ENCODE assay signal across 22 cellular contexts in genomic region chrX:14997271-14997670, GRCh38.
"Had no signal": no experiment of that assay in that cellular context is flagged by ENCODE, and none has a peak within 500 bp of the region (broad histone marks: within the 10 kb centered on the region; RNA-seq: fewer than 3 reads in every experiment).

No MANE protein-coding gene starts in this region.

- H3K27ac Mint-ChIP-seq: endodermal cell; natural killer cell treated with Interleukin-12 subunit alpha and Interleukin-12 subunit beta and Interleukin-15 and Interleukin-18, amount 100 ng/mL, for 72 hours; stimulated activated memory B cell treated with anti-CD40 and anti-IgM and Interleukin-4, amounts not matched to agents 10 μg/mL and 1 μg/mL and 100 μg/mL, for 72 hours; stimulated activated naive CD8-positive, alpha-beta T cell treated with anti-CD3 and anti-CD28 coated beads, Interleukin-15, Interleukin-2, amounts not matched to agents 100 ng/mL and 50 ng/mL, for 24 hours had no signal

- H3K27me3 Mint-ChIP-seq: natural killer cell treated with Interleukin-12 subunit alpha and Interleukin-12 subunit beta and Interleukin-15 and Interleukin-18, amount 100 ng/mL, for 72 hours; stimulated activated memory B cell treated with anti-CD40 and anti-IgM and Interleukin-4, amounts not matched to agents 10 μg/mL and 1 μg/mL and 100 μg/mL, for 72 hours had no signal

- FAIRE-seq: endothelial cell of umbilical vein, frontal cortex, kidney had no signal

- H3K9me3 Mint-ChIP-seq: natural killer cell treated with Interleukin-12 subunit alpha and Interleukin-12 subunit beta and Interleukin-15 and Interleukin-18, amount 100 ng/mL, for 72 hours; stimulated activated memory B cell treated with anti-CD40 and anti-IgM and Interleukin-4, amounts not matched to agents 10 μg/mL and 1 μg/mL and 100 μg/mL, for 72 hours; stimulated activated naive CD8-positive, alpha-beta T cell treated with anti-CD3 and anti-CD28 coated beads, Interleukin-15, Interleukin-2, amounts not matched to agents 100 ng/mL and 50 ng/mL, for 24 hours had no signal

- H3K4me3 Mint-ChIP-seq: endodermal cell; natural killer cell treated with Interleukin-12 subunit alpha and Interleukin-12 subunit beta and Interleukin-15 and Interleukin-18, amount 100 ng/mL, for 72 hours; stimulated activated memory B cell treated with anti-CD40 and anti-IgM and Interleukin-4, amounts not matched to agents 10 μg/mL and 1 μg/mL and 100 μg/mL, for 72 hours; stimulated activated naive CD8-positive, alpha-beta T cell treated with anti-CD3 and anti-CD28 coated beads, Interleukin-15, Interleukin-2, amounts not matched to agents 100 ng/mL and 50 ng/mL, for 24 hours had no signal

- H3K36me3 Mint-ChIP-seq: natural killer cell treated with Interleukin-12 subunit alpha and Interleukin-12 subunit beta and Interleukin-15 and Interleukin-18, amount 100 ng/mL, for 72 hours; stimulated activated memory B cell treated with anti-CD40 and anti-IgM and Interleukin-4, amounts not matched to agents 10 μg/mL and 1 μg/mL and 100 μg/mL, for 72 hours had no signal

- ATAC-seq: heart right ventricle; left cardiac atrium; lower lobe of right lung; natural killer cell treated with Interleukin-12 subunit alpha and Interleukin-12 subunit beta and Interleukin-15 and Interleukin-18, amount 100 ng/mL, for 72 hours; psoas muscle; sciatic nerve; stimulated activated memory B cell treated with anti-CD40 and anti-IgM and Interleukin-4, amounts not matched to agents 10 μg/mL and 1 μg/mL and 100 μg/mL, for 72 hours; upper lobe of right lung had no signal

- DNase-seq: effector CD4-positive, alpha-beta T cell; endodermal cell; heart right ventricle; kidney; left cardiac atrium; left ventricle myocardium inferior; lower lobe of right lung; mesenchymal stem cell; midbrain; psoas muscle; spleen; stimulated activated CD4-positive, alpha-beta T cell treated with anti-CD3 and anti-CD28 coated beads, Interleukin-15, amount 100 ng/mL, for 24 hours; stimulated activated CD4-positive, alpha-beta T cell treated with anti-CD3 and anti-CD28 coated beads, Interleukin-1b, Interleukin-23, amount 100 ng/mL, for 48 hours; stimulated activated CD4-positive, alpha-beta T cell treated with anti-CD3 and anti-CD28 coated beads, Interleukin-4, amount 100 ng/mL, for 24 hours; testis; upper lobe of right lung had no signal

- H3K4me1 Mint-ChIP-seq: endodermal cell; stimulated activated memory B cell treated with anti-CD40 and anti-IgM and Interleukin-4, amounts not matched to agents 10 μg/mL and 1 μg/mL and 100 μg/mL, for 72 hours had no signal
